12 cellular contexts compared by ENCODE assay signal in genomic region chr1:8370046-8370881, GRCh38. TPM values are rescaled to one million over a fixed set of nuclear protein-coding genes. Genes with fewer than 3 reads are reported as not detected.
A peak's percentile ranks its signal among the peaks of the same experiment; 100 is the strongest.
DNase-seq lines count a peak whose midpoint lies in the region; ATAC-seq and TF ChIP-seq lines count a peak whose summit lies in the region.
"Had no signal": no experiment of that assay in that cellular context is flagged by ENCODE, and none has a peak within 500 bp of the region (broad histone marks: within the 10 kb centered on the region; RNA-seq: fewer than 3 reads in every experiment).

No MANE protein-coding gene starts in this region.

- TF ChIP-seq CTCF in right lobe of liver (IDR thresholded peaks at IDR 0.05) = no peak
- no peak for TF ChIP-seq CTCF in suprapubic skin (IDR thresholded peaks at IDR 0.05)
- TF ChIP-seq CTCF in RWPE1 (conservative IDR thresholded peaks at IDR 0.05; ENCODE audit: low read depth) = no peak

- H3K4me3 ChIP-seq in adipocyte (ENCODE audit: low read length) (peak overlapping the region; percentile 28), right lobe of liver (no peak overlapping the region), suprapubic skin (no peak overlapping the region)

- H3K36me3 ChIP-seq in adipocyte (ENCODE audit: control insufficient read depth, insufficient read depth, low read length, severe bottlenecking) (peaks cover 34% of the 10 kb centered on the region), right lobe of liver (peaks cover 0 to 10% (median 1%) of the 10 kb centered on the region in 4 donors), suprapubic skin (peaks cover 21% of the 10 kb centered on the region)

- peak overlapping the region; percentile 44 to 60 (median 56) for H3K27ac ChIP-seq in right lobe of liver
- H3K27ac ChIP-seq in suprapubic skin = peak overlapping the region; percentile 8
- H3K27ac ChIP-seq in RWPE1 = no peak overlapping the region
- H3K27ac ChIP-seq: neutrophil had no signal

- TF ChIP-seq EP300 in suprapubic skin (IDR thresholded peaks at IDR 0.05) = no peak

- ATAC-seq in right lobe of liver = peak; percentile 55 to 71 (median 62)
- ATAC-seq: stimulated activated naive CD8-positive, alpha-beta T cell treated with anti-CD3 and anti-CD28 coated beads, Interleukin-15, amount 100 ng/mL, for 72 hours had no signal

- TF ChIP-seq POLR2A in right lobe of liver (IDR thresholded peaks at IDR 0.05) (peak; percentile 34), suprapubic skin (IDR thresholded peaks at IDR 0.05) (no peak)

- H3K9ac ChIP-seq in adipocyte (ENCODE audit: low read length) = peak overlapping the region; percentile 85

- H3K27me3 ChIP-seq in adipocyte (replicated peaks; ENCODE audit: control insufficient read depth, insufficient read depth, low read length) (no peaks in the 10 kb centered on the region), right lobe of liver (no peaks in the 10 kb centered on the region), suprapubic skin (no peaks in the 10 kb centered on the region)
- H3K27me3 ChIP-seq: neutrophil had no signal

- intact Hi-C loops in right lobe of liver (cut with DNase I) = no loop called here

- H3K4me1 ChIP-seq in adipocyte (ENCODE audit: control insufficient read depth, insufficient read depth, low read length) (peaks cover 73% of the 10 kb centered on the region), right lobe of liver (peaks cover 4 to 74% (median 39%) of the 10 kb centered on the region in 4 donors), suprapubic skin (peaks cover 71% of the 10 kb centered on the region)

- H3K9me3 ChIP-seq in adipocyte (ENCODE audit: control insufficient read depth, low read length) (no peaks in the 10 kb centered on the region), right lobe of liver (no peaks in the 10 kb centered on the region), suprapubic skin (no peaks in the 10 kb centered on the region)
- H3K9me3 ChIP-seq: neutrophil had no signal

- WGBS in right lobe of liver (ENCODE audit: insufficient coverage, low coverage, low lambda C conversion rate, missing lambda C conversion rate) = 49% methylated on average over 12 of the region's 14 CpGs
- WGBS in suprapubic skin = 67% methylated on average over 14 of the region's 14 CpGs

- DNase-seq in NCI-H1694 treated with DMSO at 0.1 percent for 48 hours (lab: John Stamatoyannopoulos, UW) (peak; percentile 7), NCI-H1694 (lab: John Stamatoyannopoulos, UW) (no peak), adipocyte (ENCODE audit: low read depth) (no peak), right lobe of liver (peak in 1 of 3 donors; percentile 29), suprapubic skin (ENCODE audit: low spot score in 2 of 2) (no peak), NCI-H187 treated with DMSO at 0.1 percent for 48 hours (lab: John Stamatoyannopoulos, UW) (no peak), RWPE1 (ENCODE audit: low spot score) (no peak), NOMO-1 treated with dmso at 0.1 percent for 144 hours (lab: John Stamatoyannopoulos, UW; ENCODE audit: unreplicated experiment) (no peak)
- DNase-seq: activated CD4-positive, alpha-beta T cell treated with anti-CD3 and anti-CD28 coated beads, Interleukin-2, amount 10 ng/mL, durations not matched to agents 7 days and 5 days; NCI-H1930; stimulated activated naive CD8-positive, alpha-beta T cell treated with anti-CD3 and anti-CD28 coated beads, Interleukin-15, amount 100 ng/mL, for 72 hours had no signal

- POLR2A ChIA-PET in RWPE1 (lab: Yijun Ruan, JAX; ENCODE audit: low non-redundant PET) = no interaction called here

- CTCF ChIA-PET in RWPE1 (lab: Yijun Ruan, JAX) = no interaction called here

RNA-seq across cellular contexts. Expression of gene SLC45A1, which starts 52.4 kb away (rescaled TPM):
- total RNA-seq in right lobe of liver = under 1 TPM in 5 of 6 experiments, not detected in 1; 0.13 to 0.53 (median 0.25) TPM
- total RNA-seq in suprapubic skin = 1 to 10 TPM in 1 of 4 donors, under 1 TPM in 3; 0.76 to 1.6 (median 0.86) TPM
